ENCODE assay signal across 35 cellular contexts in the genomic region with DNA sequence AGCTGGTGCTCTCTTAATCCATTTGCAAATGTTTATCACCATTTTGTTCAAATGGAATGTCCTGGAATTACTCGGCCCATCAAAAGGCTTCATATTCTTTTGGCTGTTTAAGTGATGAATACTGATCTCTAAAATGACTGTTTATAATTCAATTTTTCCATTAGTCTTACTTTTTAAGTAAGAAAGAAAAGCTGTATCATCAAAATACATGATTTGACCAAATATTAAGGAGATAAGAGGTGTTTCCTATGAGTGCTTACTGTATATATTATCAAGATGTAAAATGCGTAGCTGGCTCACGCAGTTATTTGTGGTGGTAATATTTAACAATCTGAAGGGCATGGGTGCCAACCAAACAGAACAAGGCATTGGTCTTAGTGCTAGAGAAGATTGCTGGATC.
"Had no signal": no experiment of that assay in that cellular context is flagged by ENCODE, and none has a peak within 500 bp of the region (broad histone marks: within the 10 kb centered on the region; RNA-seq: fewer than 3 reads in every experiment).

No MANE protein-coding gene starts in this region.

- H3K36me3 ChIP-seq: adrenal gland, brain microvascular endothelial cell, breast epithelium had no signal

- H3K27ac ChIP-seq: adrenal gland, body of pancreas, brain microvascular endothelial cell, breast epithelium, VCaP had no signal

- H3K9me3 ChIP-seq: adrenal gland, body of pancreas, breast epithelium had no signal

- DNase-seq: activated B cell treated with CpG ODN at 0.5 μM for 24 hours; activated CD4-positive, alpha-beta memory T cell treated with anti-CD3 and anti-CD28 coated beads, Interleukin-2, amount 10 ng/mL, durations not matched to agents 7 days and 5 days; activated CD4-positive, alpha-beta T cell treated with anti-CD3 and anti-CD28 coated beads for 1 hour; activated CD4-positive, alpha-beta T cell treated with anti-CD3 and anti-CD28 coated beads for 36 hours; activated CD4-positive, alpha-beta T cell treated with anti-CD3 and anti-CD28 coated beads for 48 hours; activated CD4-positive, alpha-beta T cell treated with anti-CD3 and anti-CD28 coated beads, Interleukin-2, amount 50 U/mL, for 1 hour; activated CD4-positive, alpha-beta T cell treated with anti-CD3 and anti-CD28 coated beads, Interleukin-2, amount 50 U/mL, for 48 hours; activated CD8-positive, alpha-beta memory T cell treated with anti-CD3 and anti-CD28 coated beads for 24 hours; activated CD8-positive, alpha-beta memory T cell treated with anti-CD3 and anti-CD28 coated beads, Interleukin-2, amount 10 ng/mL, durations not matched to agents 7 days and 5 days; activated CD8-positive, alpha-beta memory T cell treated with anti-CD3 and anti-CD28 coated beads, Interleukin-2, amount 50 U/mL, for 48 hours; activated CD8-positive, alpha-beta T cell treated with anti-CD3 and anti-CD28 coated beads, Interleukin-2, amount 10 ng/mL, durations not matched to agents 7 days and 5 days; activated effector memory CD4-positive, alpha-beta T cell treated with anti-CD3 and anti-CD28 coated beads, Interleukin-2, amount 50 U/mL, for 16 hours; activated gamma-delta T cell treated with Interleukin-2 at 50 U/mL for 16 hours; activated naive CD4-positive, alpha-beta T cell; activated naive CD4-positive, alpha-beta T cell treated with anti-CD3 and anti-CD28 coated beads for 36 hours; activated naive CD4-positive, alpha-beta T cell treated with anti-CD3 and anti-CD28 coated beads, Interleukin-2, amount 50 U/mL, for 16 hours; activated naive CD8-positive, alpha-beta T cell treated with anti-CD3 and anti-CD28 coated beads for 36 hours; activated T-cell treated with anti-CD3 and anti-CD28 coated beads, Interleukin-2, amount 50 U/mL, for 4 hours; activated T-cell treated with anti-CD3 and anti-CD28 coated beads, Interleukin-2, amount 50 U/mL, for 72 hours; adrenal gland; amniotic stem cell; aorta; body of pancreas; brain microvascular endothelial cell; central memory CD4-positive, alpha-beta T cell; T-helper 1 cell; T-helper 2 cell; T-helper 9 cell had no signal

- H3K4me3 ChIP-seq: adrenal gland, body of pancreas, breast epithelium had no signal

- H3K27me3 ChIP-seq: body of pancreas, brain microvascular endothelial cell, breast epithelium had no signal

- FAIRE-seq: astrocyte, TTC549 had no signal

- ATAC-seq: activated CD4-positive, alpha-beta T cell treated with anti-CD3 and anti-CD28 coated beads for 36 hours; activated CD4-positive, CD25-positive, alpha-beta regulatory T cell treated with anti-CD3 and anti-CD28 coated beads, Interleukin-2, amount 50 U/mL, for 24 hours; activated CD8-positive, alpha-beta memory T cell treated with anti-CD3 and anti-CD28 coated beads, Interleukin-2, amount 10 ng/mL, durations not matched to agents 7 days and 5 days; activated CD8-positive, alpha-beta T cell treated with anti-CD3 and anti-CD28 coated beads, Interleukin-2, amount 10 ng/mL, durations not matched to agents 7 days and 5 days; activated naive CD4-positive, alpha-beta T cell treated with anti-CD3 and anti-CD28 coated beads, Interleukin-2, amount 50 U/mL, for 72 hours; activated T-cell treated with anti-CD3 and anti-CD28 coated beads, Interleukin-2, amount 50 U/mL, for 4 hours; activated T-cell treated with anti-CD3 and anti-CD28 coated beads, Interleukin-2, amount 50 U/mL, for 72 hours; activated T-helper 17 cell treated with anti-CD3 and anti-CD28 coated beads, Interleukin-2, amount 50 U/mL, for 72 hours; body of pancreas had no signal

- H3K4me1 ChIP-seq: adrenal gland, body of pancreas, breast epithelium had no signal
